7 cellular contexts compared by ENCODE assay signal in the genomic region with DNA sequence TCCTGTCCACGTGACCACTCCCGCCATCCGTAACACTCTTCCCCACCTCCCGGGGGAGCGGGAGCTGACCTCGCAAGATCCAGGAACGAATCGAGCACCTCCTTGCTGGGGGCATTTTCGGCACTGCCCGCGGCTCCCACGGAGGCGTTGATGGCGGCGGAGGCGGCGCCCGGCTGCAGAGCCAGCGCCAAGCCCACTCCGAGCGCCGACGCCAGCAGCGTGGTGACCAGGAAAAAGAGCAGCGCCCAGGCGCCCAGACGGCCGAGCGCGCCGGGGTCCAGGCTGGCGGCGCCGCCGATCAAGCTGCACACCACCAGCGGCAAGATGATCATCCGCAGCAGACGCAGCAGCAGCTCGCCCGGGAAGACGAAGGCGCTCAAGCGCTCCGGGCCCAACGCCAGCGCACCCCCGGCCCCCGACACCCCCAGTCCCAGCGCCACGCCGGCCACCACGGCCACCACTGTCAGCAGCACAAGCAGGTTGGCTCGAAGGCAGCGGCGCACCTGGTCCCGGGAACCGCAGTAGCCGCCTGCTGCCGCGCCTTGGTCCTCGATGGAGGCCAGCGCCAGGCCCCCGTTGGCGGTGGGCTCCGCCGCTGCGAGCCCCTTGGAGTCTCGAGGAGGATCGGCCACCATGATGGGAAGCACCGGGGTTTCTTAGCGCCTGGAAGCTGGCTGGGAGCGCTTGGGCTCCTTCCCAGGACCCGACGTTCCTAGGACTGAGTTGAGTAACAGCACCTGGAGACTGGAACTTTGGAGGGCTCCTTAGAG. TPM values are rescaled to one million over a fixed set of nuclear protein-coding genes. Genes with fewer than 3 reads are reported as not detected.
DNase-seq lines count a peak whose midpoint lies in the region; ATAC-seq and TF ChIP-seq lines count a peak whose summit lies in the region.

No MANE protein-coding gene starts in this region.

- ATAC-seq in natural killer cell, result peak in 2 of 3 donors; percentile 1 to 6
- ATAC-seq in GM18870 (IDR thresholded peaks at IDR 0.05; ENCODE audit: unreplicated experiment), result no peak

- peak overlapping the region; percentile 95 for H3K4me3 Mint-ChIP-seq in natural killer cell

- H3K27ac Mint-ChIP-seq in natural killer cell, result peak overlapping the region; percentile 92 to 99

- H3K27me3 Mint-ChIP-seq in natural killer cell (ENCODE audit: low read depth in 2 of 2), result no peaks in the 10 kb centered on the region

- peaks cover 55 to 74% of the 10 kb centered on the region in 2 donors for H3K4me1 Mint-ChIP-seq in natural killer cell

- H3K9me3 Mint-ChIP-seq in natural killer cell, result no peaks in the 10 kb centered on the region

- intact Hi-C loops in natural killer cell (cut with micrococcal nuclease), result no loop called here

- in situ Hi-C loops in GM13977 (cut with MboI; ENCODE audit: low pct_unique_long_range_greater_than_20kb, low sequenced_read_pairs, unreplicated experiment), result no loop called here

- DNase-seq in GM13977 (ENCODE audit: low spot score) (peak; percentile 54), NCI-H2171 (lab: John Stamatoyannopoulos, UW) (peak; percentile 45), activated T-cell treated with anti-CD3 and anti-CD28 coated beads for 4 hours (peak; percentile 22), fibroblast of gingiva (ENCODE audit: low read depth) (peak; percentile 81), natural killer cell (peak; percentile 33), ureter (ENCODE audit: low spot score) (peak; percentile 76)

- TF ChIP-seq CTCF in GM13977 (IDR thresholded peaks at IDR 0.05; ENCODE audit: extremely low read depth, insufficient read depth, missing control alignments), result peak; percentile 0
- no peak for TF ChIP-seq CTCF in natural killer cell (IDR thresholded peaks at IDR 0.05)

- no peaks in the 10 kb centered on the region for H3K36me3 Mint-ChIP-seq in natural killer cell

RNA-seq across cellular contexts. Expression of gene SLC1A5, which starts 0.9 kb away (rescaled TPM):
- total RNA-seq in natural killer cell, result 10 to 100 TPM; 11.2 to 23.1 (median 18.9) TPM
- 344 TPM for total RNA-seq in ureter

RNA-seq across cellular contexts. Expression of gene STRN4, which starts 41.3 kb away (rescaled TPM):
- 100 to 1,000 TPM; 125 to 152 (median 125) TPM for total RNA-seq in natural killer cell
- 67.6 TPM for total RNA-seq in ureter

RNA-seq across cellular contexts. Expression of gene FKRP, which starts 41.7 kb away (rescaled TPM):
- 10 to 100 TPM; 19.1 to 23.3 (median 19.8) TPM for total RNA-seq in natural killer cell
- 20.6 TPM for total RNA-seq in ureter

Comparison
In these comparisons a context has a peak if more than half of its experiments do, and no peak if none do; other contexts are left out.
1. DNase-seq: peak in every context shown above with its lines; median percentile 81 in fibroblast of gingiva; 76 in ureter; 54 in GM13977; 45 in NCI-H2171; 33 in natural killer cell; 22 in activated T-cell treated with anti-CD3 and anti-CD28 coated beads for 4 hours.
2. RNA of gene SLC1A5, which starts 0.9 kb away (total RNA-seq): 344 TPM in ureter (single experiment); 11.2 to 23.1 TPM in natural killer cell; every median in the first group is over 10 times any median in the second.